Comparison of ENCODE assay signal across 20 cellular contexts in genomic region chr2:202014328-202015034, GRCh38. TPM values are rescaled to one million over a fixed set of nuclear protein-coding genes. Genes with fewer than 3 reads are reported as not detected.
DNase-seq lines count a peak whose midpoint lies in the region; ATAC-seq, FAIRE-seq and TF ChIP-seq lines count a peak whose summit lies in the region.
"Had no signal": no experiment of that assay in that cellular context is flagged by ENCODE, and none has a peak within 500 bp of the region (broad histone marks: within the 10 kb centered on the region; RNA-seq: fewer than 3 reads in every experiment).

No MANE protein-coding gene starts in this region.

- POLR2A ChIA-PET in K562 (lab: Yijun Ruan, JAX), result no interaction called here

- no peaks in the 10 kb centered on the region for H3K79me2 ChIP-seq in K562 (ENCODE audit: control insufficient read depth, insufficient read depth, low read length)

- intact Hi-C loops in K562 (cut with micrococcal nuclease), result no loop called here

- TF ChIP-seq CTCF in K562 (IDR thresholded peaks at IDR 0.05 in 2 of 3, conservative IDR thresholded peaks at IDR 0.05 in 1 of 3; ENCODE audit: insufficient read depth in 2 of 3, low read depth in 1 of 3, low read length in 3 of 3), result no peak

- H3K4me3 Mint-ChIP-seq in activated T-cell treated with anti-CD3 and anti-CD28 coated beads, Interleukin-2, amount 50 U/mL, for 72 hours, result no peak overlapping the region
- H3K4me3 Mint-ChIP-seq: activated CD8-positive, alpha-beta memory T cell treated with anti-CD3 and anti-CD28 coated beads, Interleukin-2, amount 10 ng/mL, durations not matched to agents 7 days and 5 days had no signal

- FAIRE-seq in K562 (lab: Jason Lieb, UNC), result no peak
- FAIRE-seq: pancreas had no signal

- H3K4me3 ChIP-seq in K562 (no peak overlapping the region), mesodermal cell (ENCODE audit: extremely low read depth, insufficient read depth, low read length, poor library complexity, severe bottlenecking) (no peak overlapping the region)
- H3K4me3 ChIP-seq: pancreas had no signal

- no peak for TF ChIP-seq EP300 in K562 (IDR thresholded peaks at IDR 0.05; ENCODE audit: low read length)

- no peak overlapping the region for H3K4me2 ChIP-seq in K562 (ENCODE audit: insufficient read depth, low read length)

- no peaks in the 10 kb centered on the region for H3K4me1 Mint-ChIP-seq in activated T-cell treated with anti-CD3 and anti-CD28 coated beads, Interleukin-2, amount 50 U/mL, for 72 hours (ENCODE audit: low read depth)
- H3K4me1 Mint-ChIP-seq: activated CD8-positive, alpha-beta memory T cell treated with anti-CD3 and anti-CD28 coated beads, Interleukin-2, amount 10 ng/mL, durations not matched to agents 7 days and 5 days had no signal

- no TSS peak for BruUV-seq in K562 (replicated peaks; lab: Mats Ljungman, UMichigan)

- H3K9me3 Mint-ChIP-seq in activated T-cell treated with anti-CD3 and anti-CD28 coated beads, Interleukin-2, amount 50 U/mL, for 72 hours, result no peaks in the 10 kb centered on the region

- no peak overlapping the region for H3K27ac Mint-ChIP-seq in activated T-cell treated with anti-CD3 and anti-CD28 coated beads, Interleukin-2, amount 50 U/mL, for 72 hours
- H3K27ac Mint-ChIP-seq: activated CD8-positive, alpha-beta memory T cell treated with anti-CD3 and anti-CD28 coated beads, Interleukin-2, amount 10 ng/mL, durations not matched to agents 7 days and 5 days had no signal

- H3K36me3 ChIP-seq in K562 (ENCODE audit: control insufficient read depth, insufficient read depth, low read length) (no peaks in the 10 kb centered on the region), mesodermal cell (ENCODE audit: control insufficient read depth, insufficient read depth, low read length) (no peaks in the 10 kb centered on the region)
- H3K36me3 ChIP-seq: pancreas had no signal

- H3K4me1 ChIP-seq in K562 (replicated peaks in 1 of 2; ENCODE audit: control insufficient read depth in 2 of 2, insufficient read depth in 2 of 2, low read length in 2 of 2), result no peaks in the 10 kb centered on the region; a peak in 2 of 5 replicates
- peaks cover 7% of the 10 kb centered on the region for H3K4me1 ChIP-seq in mesodermal cell (ENCODE audit: control insufficient read depth, insufficient read depth, low read length, poor library complexity, severe bottlenecking)
- H3K4me1 ChIP-seq: pancreas had no signal

- WGBS in K562 (ENCODE audit: insufficient coverage, low coverage, missing lambda C conversion rate), result 3% methylated on average over 11 of the region's 12 CpGs
- WGBS in mesodermal cell (ENCODE audit: insufficient coverage in 2 of 2), 2 experiments, result 48 to 61% methylated on average over 5 to 6 of the region's 12 CpGs

- H2AFZ ChIP-seq in K562 (ENCODE audit: low read depth, low read length), result no peak overlapping the region

- H3K27me3 Mint-ChIP-seq in activated T-cell treated with anti-CD3 and anti-CD28 coated beads, Interleukin-2, amount 50 U/mL, for 72 hours (ENCODE audit: low read depth), result peaks cover 22% of the 10 kb centered on the region

- ATAC-seq in K562 (no peak), HG03354 (IDR thresholded peaks at IDR 0.05; ENCODE audit: poor library complexity, severe bottlenecking, unreplicated experiment) (no peak)
- no peak for ATAC-seq in activated T-cell treated with anti-CD3 and anti-CD28 coated beads, Interleukin-2, amount 50 U/mL, for 72 hours (replicated peaks in 1 of 2)
- ATAC-seq: activated CD8-positive, alpha-beta memory T cell treated with anti-CD3 and anti-CD28 coated beads, Interleukin-2, amount 10 ng/mL, durations not matched to agents 7 days and 5 days; left cardiac atrium; pancreas; Right ventricle myocardium inferior had no signal

- DNase-seq in Daoy (ENCODE audit: low read depth), result peak; percentile 21
- DNase-seq in LHCN-M2 (ENCODE audit: low read depth), result peak; percentile 46
- DNase-seq in K562 (ENCODE audit: extremely low read depth in 1 of 4, low spot score in 3 of 4), result no peak
- DNase-seq in activated T-cell treated with anti-CD3 and anti-CD28 coated beads, Interleukin-2, amount 50 U/mL, for 72 hours, result no peak
- DNase-seq in DMS53 (lab: John Stamatoyannopoulos, UW), result no peak
- no peak for DNase-seq in SKM-1 (lab: John Stamatoyannopoulos, UW; ENCODE audit: unreplicated experiment)
- DNase-seq: activated CD8-positive, alpha-beta memory T cell treated with anti-CD3 and anti-CD28 coated beads, Interleukin-2, amount 10 ng/mL, durations not matched to agents 7 days and 5 days; activated gamma-delta T cell; amygdala; left cardiac atrium; NCI-H1436 treated with DMSO at 0.1 percent for 48 hours; NCI-H446 treated with DMSO at 0.1 percent for 48 hours; pancreas; stimulated activated CD4-positive, alpha-beta T cell treated with anti-CD3 and anti-CD28 coated beads, Interleukin-4, amount 100 ng/mL, for 1 hour had no signal

- TF ChIP-seq POLR2A in K562 (conservative IDR thresholded peaks at IDR 0.05), result no peak

- H3K27me3 ChIP-seq in K562 (ENCODE audit: control insufficient read depth in 2 of 2, insufficient read depth in 2 of 2, low read length in 2 of 2), result peaks cover 0 to 28% of the 10 kb centered on the region in 2 experiments; a peak in 3 of 5 replicates
- H3K27me3 ChIP-seq: pancreas had no signal

- no peak for TF ChIP-seq RAD21 in K562 (CRISPR knock-in tag; conservative IDR thresholded peaks at IDR 0.05 in 1 of 2, IDR thresholded peaks at IDR 0.05 in 1 of 2)

- in situ Hi-C loops in K562 (cut with MboI), result no loop called here

- H3K9me3 ChIP-seq in K562 (replicated peaks; ENCODE audit: control insufficient read depth, insufficient read depth, low read depth, low read length) (no peaks in the 10 kb centered on the region), mesodermal cell (ENCODE audit: control insufficient read depth, low read length) (no peaks in the 10 kb centered on the region)
- H3K9me3 ChIP-seq: pancreas had no signal

- CTCF ChIA-PET in K562 (lab: Yijun Ruan, JAX; ENCODE audit: low intra/inter-chr PET ratio), result no interaction called here

- H4K20me1 ChIP-seq in K562 (replicated peaks; ENCODE audit: control insufficient read depth, insufficient read depth, low read length), result no peaks in the 10 kb centered on the region; the same call in 1 of the 2 replicates

- H3K9ac ChIP-seq in K562 (ENCODE audit: insufficient read depth in 1 of 2, low read depth in 2 of 2, low read length in 2 of 2), result no peak overlapping the region

- no peaks in the 10 kb centered on the region for H3K36me3 Mint-ChIP-seq in activated T-cell treated with anti-CD3 and anti-CD28 coated beads, Interleukin-2, amount 50 U/mL, for 72 hours (ENCODE audit: insufficient read depth in 2 of 2)
- H3K36me3 Mint-ChIP-seq: activated CD8-positive, alpha-beta memory T cell treated with anti-CD3 and anti-CD28 coated beads, Interleukin-2, amount 10 ng/mL, durations not matched to agents 7 days and 5 days had no signal

- H3K9me1 ChIP-seq in K562 (ENCODE audit: control insufficient read depth, insufficient read depth, low read length), result no peaks in the 10 kb centered on the region

- no peak overlapping the region for H3K27ac ChIP-seq in K562 (ENCODE audit: extremely low read depth, low read depth, low read length)
- H3K27ac ChIP-seq in mesodermal cell (ENCODE audit: low read depth, low read length, severe bottlenecking), result peak overlapping the region; percentile 23
- H3K27ac ChIP-seq: pancreas had no signal

RNA-seq across cellular contexts. Expression of gene FZD7, which starts 19.2 kb away (rescaled TPM):
- 12.0 and 19.3 TPM in 2 replicates for total RNA-seq in Daoy (2014; rRNA removed; shearing (Covaris generic))
- total RNA-seq in LHCN-M2 (2014; rRNA removed) (13.5 and 14.5 TPM in 2 replicates), K562 (2014; rRNA removed) (0.91 and 1.6 TPM in 2 replicates), K562 (2014; rRNA removed; fragmentation: Illumina TruSeq; extraction: Trizol) (0.54 and 0.69 TPM in 2 replicates), K562 (2015; rRNA removed; fragmentation: Illumina TruSeq; extraction: Trizol) (0.54 and 0.57 TPM in 2 replicates), K562 (2021) (1.9 and 2.4 TPM in 2 replicates)
- polyA plus RNA-seq in LHCN-M2 (2012), result 12.5 TPM
- 2.6 and 4.9 TPM in 2 replicates for total RNA-seq in K562 (2011; cell fraction: chromatin; rRNA removed; ENCODE audit: low replicate concordance)
- 7.0 and 7.5 TPM in 2 replicates for total RNA-seq in K562 (2011; cell fraction: nucleolus; rRNA removed)
- total RNA-seq in K562 (2011; cell fraction: nucleoplasm; rRNA removed), result 4.4 and 4.5 TPM in 2 replicates
- polyA plus RNA-seq in K562 (2011; rRNA removed) (0.72 and 0.85 TPM in 2 replicates), K562 (2014; fragmentation: Illumina TruSeq; extraction: Trizol) (0.56 and 0.79 TPM in 2 replicates), K562 (2014; fragmentation: Nextera tagmentation; extraction: Ambion mirVana) (under 1 TPM; 0.11 to 0.18 TPM), K562 (2014; rRNA removed) (0.81 and 0.88 TPM in 2 replicates)
- 0.78 and 2.0 TPM in 2 replicates for polyA plus RNA-seq in K562 (2011; cell fraction: cytosol; rRNA removed)
- polyA plus RNA-seq in K562 (2011; cell fraction: nucleus; rRNA removed), result 1.1 and 2.1 TPM in 2 replicates
- polyA plus RNA-seq in K562 (2012), result 0.87 and 1.7 TPM in 2 replicates
- 1.3 and 1.8 TPM in 2 replicates for polyA minus RNA-seq in K562 (2011; rRNA and poly(A)+ RNA removed)
- polyA minus RNA-seq in K562 (2011; cell fraction: cytosol; rRNA and poly(A)+ RNA removed), result 2.7 and 2.8 TPM in 2 replicates
- polyA minus RNA-seq in K562 (2011; cell fraction: nucleus; rRNA and poly(A)+ RNA removed), result 4.0 and 4.8 TPM in 2 replicates
- polyA plus RNA-seq in mesodermal cell (2013, experiment 1 of 2), result 36.1 TPM
- polyA plus RNA-seq in mesodermal cell (2013, experiment 2 of 2), result 30.4 TPM
- 1 to 10 TPM; 1.1 to 1.4 TPM for total RNA-seq in activated T-cell treated with anti-CD3 and anti-CD28 coated beads, Interleukin-2, amount 50 U/mL, for 72 hours

RNA-seq across cellular contexts. Expression of gene KIAA2012, which starts 58.6 kb away (rescaled TPM):
- total RNA-seq in Daoy (2014; rRNA removed; shearing (Covaris generic)), result not detected in 2 replicates
- total RNA-seq in LHCN-M2 (2014; rRNA removed) (not detected in 2 replicates), K562 (2014; rRNA removed) (not detected in 2 replicates), K562 (2014; rRNA removed; fragmentation: Illumina TruSeq; extraction: Trizol) (not detected in 2 replicates), K562 (2015; rRNA removed; fragmentation: Illumina TruSeq; extraction: Trizol) (not detected in 2 replicates), K562 (2021) (not detected in 2 replicates)
- polyA plus RNA-seq in LHCN-M2 (2012), result not detected
- not detected in 2 replicates for total RNA-seq in K562 (2011; cell fraction: chromatin; rRNA removed; ENCODE audit: low replicate concordance)
- not detected in 2 replicates for total RNA-seq in K562 (2011; cell fraction: nucleolus; rRNA removed)
- total RNA-seq in K562 (2011; cell fraction: nucleoplasm; rRNA removed), result not detected in 2 replicates
- polyA plus RNA-seq in K562 (2011; rRNA removed) (not detected in 2 replicates), K562 (2014; fragmentation: Illumina TruSeq; extraction: Trizol) (not detected in 2 replicates), K562 (2014; fragmentation: Nextera tagmentation; extraction: Ambion mirVana) (not detected), K562 (2014; rRNA removed) (not detected in 2 replicates)
- not detected in 2 replicates for polyA plus RNA-seq in K562 (2011; cell fraction: cytosol; rRNA removed)
- polyA plus RNA-seq in K562 (2011; cell fraction: nucleus; rRNA removed), result not detected in 2 replicates
- not detected in 2 replicates for polyA plus RNA-seq in K562 (2012)
- polyA minus RNA-seq in K562 (2011; rRNA and poly(A)+ RNA removed), result not detected in 2 replicates
- polyA minus RNA-seq in K562 (2011; cell fraction: cytosol; rRNA and poly(A)+ RNA removed), result not detected in 2 replicates
- polyA minus RNA-seq in K562 (2011; cell fraction: nucleus; rRNA and poly(A)+ RNA removed), result not detected in 2 replicates
- polyA plus RNA-seq in mesodermal cell (2013, experiment 1 of 2), result 0.18 TPM
- polyA plus RNA-seq in mesodermal cell (2013, experiment 2 of 2), result 0.05 TPM
- total RNA-seq in activated T-cell treated with anti-CD3 and anti-CD28 coated beads, Interleukin-2, amount 50 U/mL, for 72 hours, result not detected
- total RNA-seq: G401; left cardiac atrium; pancreas; Right ventricle myocardium inferior; subcutaneous adipose tissue; T-helper 2 cell treated with Interferon-gamma antibody and Interleukin-4, amounts not matched to agents 100 ng/mL and 5 ng/mL, for 36 hours had no signal

Comparison
In these comparisons a context has a peak if more than half of its experiments do, and no peak if none do; other contexts are left out.
1. DNase-seq: peak in Daoy (single experiment) and LHCN-M2 (single experiment); none in K562 (0 of 4), activated T-cell treated with anti-CD3 and anti-CD28 coated beads, Interleukin-2, amount 50 U/mL, for 72 hours (0 of 2), DMS53 (single experiment) and SKM-1 (single experiment).